In genomic region chr16:31696968-31697743, GRCh38 we compare ENCODE assay signal across 8 cellular contexts.
DNase-seq lines count a peak whose midpoint lies in the region; ATAC-seq and TF ChIP-seq lines count a peak whose summit lies in the region.

No MANE protein-coding gene starts in this region.

- no peaks in the 10 kb centered on the region for H3K27me3 Mint-ChIP-seq in activated CD4-positive, alpha-beta T cell treated with anti-CD3 and anti-CD28 coated beads, Interleukin-2, amount 10 ng/mL, durations not matched to agents 7 days and 5 days

- in situ Hi-C loops in astrocyte of the spinal cord (cut with HindIII; ENCODE audit: low sequenced_read_pairs): no loop called here

- H3K4me3 Mint-ChIP-seq in activated CD4-positive, alpha-beta T cell treated with anti-CD3 and anti-CD28 coated beads, Interleukin-2, amount 10 ng/mL, durations not matched to agents 7 days and 5 days: no peak overlapping the region

- ATAC-seq in HG03378 (IDR thresholded peaks at IDR 0.05; ENCODE audit: unreplicated experiment): no peak
- no peak for ATAC-seq in HG03469 (IDR thresholded peaks at IDR 0.05; ENCODE audit: unreplicated experiment)

- H3K36me3 Mint-ChIP-seq in activated CD4-positive, alpha-beta T cell treated with anti-CD3 and anti-CD28 coated beads, Interleukin-2, amount 10 ng/mL, durations not matched to agents 7 days and 5 days (ENCODE audit: low read depth): peaks cover 11% of the 10 kb centered on the region

- no peaks in the 10 kb centered on the region for H3K9me3 Mint-ChIP-seq in activated CD4-positive, alpha-beta T cell treated with anti-CD3 and anti-CD28 coated beads, Interleukin-2, amount 10 ng/mL, durations not matched to agents 7 days and 5 days

- DNase-seq in activated CD4-positive, alpha-beta T cell treated with anti-CD3 and anti-CD28 coated beads, Interleukin-2, amount 10 ng/mL, durations not matched to agents 7 days and 5 days: no peak
- DNase-seq in activated CD4-positive, alpha-beta T cell treated with anti-CD3 and anti-CD28 coated beads for 4 hours: no peak
- DNase-seq in NCI-H128 (lab: John Stamatoyannopoulos, UW; ENCODE audit: unreplicated experiment) (peak; percentile 30), astrocyte of the spinal cord (ENCODE audit: low read depth, low spot score) (peak; percentile 35), medulla oblongata (ENCODE audit: extremely low spot score) (peak; percentile 48), UCSD-AML1 (lab: John Stamatoyannopoulos, UW; ENCODE audit: unreplicated experiment) (no peak)

- CTCF ChIA-PET in activated CD4-positive, alpha-beta T cell treated with anti-CD3 and anti-CD28 coated beads, Interleukin-2, amount 10 ng/mL, durations not matched to agents 7 days and 5 days (lab: Charles Lee): interaction anchor here (0.5 to 2.1 kb wide), 4 partner anchors 12 to 238 kb away, joined by 3 to 13 read pairs (median 4); no protein-coding TSS in a partner anchor

- H3K27ac Mint-ChIP-seq in activated CD4-positive, alpha-beta T cell treated with anti-CD3 and anti-CD28 coated beads, Interleukin-2, amount 10 ng/mL, durations not matched to agents 7 days and 5 days: peak overlapping the region; percentile 64

- no peak overlapping the region for H3K4me3 ChIP-seq in astrocyte of the spinal cord (ENCODE audit: low read depth, low read length)

- TF ChIP-seq CTCF in astrocyte of the spinal cord (IDR thresholded peaks at IDR 0.05; ENCODE audit: low read depth, low read length): peak; percentile 65

- H3K4me1 Mint-ChIP-seq in activated CD4-positive, alpha-beta T cell treated with anti-CD3 and anti-CD28 coated beads, Interleukin-2, amount 10 ng/mL, durations not matched to agents 7 days and 5 days: peaks cover 29% of the 10 kb centered on the region

- POLR2A ChIA-PET in activated CD4-positive, alpha-beta T cell treated with anti-CD3 and anti-CD28 coated beads, Interleukin-2, amount 10 ng/mL, durations not matched to agents 7 days and 5 days (lab: Charles Lee): no interaction called here

Comparison
In these comparisons a context has a peak if more than half of its experiments do, and no peak if none do; other contexts are left out.
1. DNase-seq: peak in NCI-H128 (single experiment), astrocyte of the spinal cord (single experiment) and medulla oblongata (single experiment); none in activated CD4-positive, alpha-beta T cell treated with anti-CD3 and anti-CD28 coated beads, Interleukin-2, amount 10 ng/mL, durations not matched to agents 7 days and 5 days (single experiment), activated CD4-positive, alpha-beta T cell treated with anti-CD3 and anti-CD28 coated beads for 4 hours (0 of 2) and UCSD-AML1 (single experiment).